ENCODE assay signal across 8 cellular contexts in the genomic region with DNA sequence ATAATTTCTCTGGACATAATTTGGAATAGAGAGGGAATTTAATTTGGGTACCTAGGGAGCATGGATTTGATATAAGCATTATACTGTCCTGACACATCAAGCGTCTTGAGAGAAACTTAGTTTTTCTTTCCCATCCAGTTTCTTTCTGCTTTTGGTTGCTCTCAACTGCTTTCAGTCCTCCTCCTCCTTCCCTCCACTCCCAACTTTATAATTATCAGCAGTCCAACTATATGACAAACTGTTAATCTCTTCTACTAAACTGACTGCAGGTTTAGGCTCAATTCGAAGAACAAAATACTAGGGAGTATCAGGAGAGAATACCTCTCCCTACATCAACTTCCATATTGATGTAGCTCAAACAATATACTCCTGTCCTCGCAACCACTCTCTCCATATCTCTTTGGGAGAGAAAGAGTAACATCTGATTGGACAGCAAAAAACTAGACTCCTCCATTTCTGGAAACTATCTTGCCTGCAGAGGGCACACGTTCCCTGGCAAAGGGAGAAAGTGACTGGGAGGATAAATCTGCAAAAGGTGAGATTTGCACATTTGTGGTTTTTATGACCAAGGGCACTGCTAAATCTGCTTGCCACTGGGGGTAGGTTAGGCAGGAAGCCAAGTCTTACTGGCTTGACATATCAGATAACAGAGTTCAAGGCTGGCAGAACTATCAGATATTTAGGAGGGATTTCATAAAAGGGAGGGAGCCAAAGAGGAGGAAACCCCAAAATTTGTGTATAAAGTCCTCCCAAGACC. TPM values are rescaled to one million over a fixed set of nuclear protein-coding genes. Genes with fewer than 3 reads are reported as not detected.
A peak's percentile ranks its signal among the peaks of the same experiment; 100 is the strongest.
DNase-seq lines count a peak whose midpoint lies in the region; ATAC-seq, FAIRE-seq and TF ChIP-seq lines count a peak whose summit lies in the region.

No MANE protein-coding gene starts in this region.

- no peaks in the 10 kb centered on the region for H3K36me3 ChIP-seq in OCI-LY7 (ENCODE audit: insufficient read depth, low read length)
- H3K36me3 ChIP-seq in left ventricle myocardium inferior, result no peaks in the 10 kb centered on the region
- H3K36me3 ChIP-seq in small intestine (ENCODE audit: control insufficient read depth in 2 of 2, insufficient read depth in 2 of 2, low read length in 2 of 2), result no peaks in the 10 kb centered on the region

- no peaks in the 10 kb centered on the region for H3K9me2 ChIP-seq in OCI-LY7 (ENCODE audit: insufficient read depth, low read length)

- H3K4me1 ChIP-seq in OCI-LY7 (ENCODE audit: insufficient read depth, low read length, poor library complexity, severe bottlenecking) (peaks cover 8% of the 10 kb centered on the region), left ventricle myocardium inferior (peaks cover 9% of the 10 kb centered on the region), small intestine (ENCODE audit: control insufficient read depth in 2 of 2, insufficient read depth in 1 of 2, low read depth in 1 of 2, low read length in 1 of 2) (no peaks in the 10 kb centered on the region)

- intact Hi-C loops in OCI-LY7 (cut with micrococcal nuclease; ENCODE audit: unreplicated experiment), result loop anchor here (1.0 to 5.0 kb wide), 4 partner anchors 39 to 621 kb away; no protein-coding TSS in a partner anchor
- intact Hi-C loops in left ventricle myocardium inferior (cut with micrococcal nuclease), result no loop called here

- CTCF ChIA-PET in OCI-LY7 (lab: Charles Lee; ENCODE audit: unreplicated experiment), result no interaction called here
- CTCF ChIA-PET in activated naive CD4-positive, alpha-beta T cell treated with anti-CD3 and anti-CD28 coated beads, Interleukin-2, amount 10 ng/mL, durations not matched to agents 7 days and 5 days (lab: Charles Lee), result no interaction called here

- no peak overlapping the region for H3K4me3 Mint-ChIP-seq in activated naive CD4-positive, alpha-beta T cell treated with anti-CD3 and anti-CD28 coated beads, Interleukin-2, amount 10 ng/mL, durations not matched to agents 7 days and 5 days

- POLR2A ChIA-PET in OCI-LY7 (lab: Charles Lee), result interaction anchor here (0.6 to 1.1 kb wide), 2 partner anchors 10 to 1297 kb away, joined by 3 read pairs; no protein-coding TSS in a partner anchor

- no TSS peak for BruUV-seq in OCI-LY7 (replicated peaks; lab: Mats Ljungman, UMichigan)

- no peaks in the 10 kb centered on the region for H4K20me1 ChIP-seq in OCI-LY7 (ENCODE audit: insufficient read depth, low read length)

- H3K27ac ChIP-seq in OCI-LY7 (ENCODE audit: low read depth, low read length, poor library complexity, severe bottlenecking) (no peak overlapping the region), left ventricle myocardium inferior (replicated peaks) (no peak overlapping the region), small intestine (ENCODE audit: low read depth in 1 of 2, low read length in 1 of 2) (no peak overlapping the region)

- WGBS in small intestine, 3 donors, result 33 to 41% (median 35%) methylated on average over 4 of the region's 4 CpGs

- no peaks in the 10 kb centered on the region for H3K36me3 Mint-ChIP-seq in activated naive CD4-positive, alpha-beta T cell treated with anti-CD3 and anti-CD28 coated beads, Interleukin-2, amount 10 ng/mL, durations not matched to agents 7 days and 5 days

- no peak for ATAC-seq in HG03025 (IDR thresholded peaks at IDR 0.05; ENCODE audit: low FRiP score, unreplicated experiment)

- FAIRE-seq in small intestine (lab: Jason Lieb, UNC), result no peak

- DNase-seq in NCI-H510A treated with DMSO at 0.1 percent for 48 hours (lab: John Stamatoyannopoulos, UW) (peak; percentile 32), NCI-H510A (lab: John Stamatoyannopoulos, UW) (no peak), HS-5 (ENCODE audit: low read depth) (peak; percentile 46), OCI-LY7 (ENCODE audit: low spot score) (peak; percentile 69), left ventricle myocardium inferior (no peak), small intestine (peak; percentile 49)
- peak; percentile 69 for DNase-seq in activated naive CD4-positive, alpha-beta T cell treated with anti-CD3 and anti-CD28 coated beads, Interleukin-2, amount 10 ng/mL, durations not matched to agents 7 days and 5 days

- peak overlapping the region; percentile 55; the same call in 1 of the 2 replicates for H2AFZ ChIP-seq in OCI-LY7 (ENCODE audit: low read length)

- H3K4me2 ChIP-seq in OCI-LY7 (ENCODE audit: low read length), result peak overlapping the region; percentile 57

- H3K4me3 ChIP-seq in OCI-LY7 (ENCODE audit: low read depth, low read length, poor library complexity, severe bottlenecking), result no peak overlapping the region
- no peak overlapping the region for H3K4me3 ChIP-seq in left ventricle myocardium inferior
- no peak overlapping the region for H3K4me3 ChIP-seq in small intestine (ENCODE audit: low read depth in 1 of 2, low read length in 2 of 2)

- no peaks in the 10 kb centered on the region for H3K79me2 ChIP-seq in OCI-LY7 (ENCODE audit: insufficient read depth, low read depth, low read length)

- TF ChIP-seq CTCF in OCI-LY7 (conservative IDR thresholded peaks at IDR 0.05; ENCODE audit: low read length), result peak; percentile 88
- TF ChIP-seq CTCF in left ventricle myocardium inferior (IDR thresholded peaks at IDR 0.05; ENCODE audit: borderline replicate concordance), result peak; percentile 58

- no peaks in the 10 kb centered on the region for H3K9me3 Mint-ChIP-seq in activated naive CD4-positive, alpha-beta T cell treated with anti-CD3 and anti-CD28 coated beads, Interleukin-2, amount 10 ng/mL, durations not matched to agents 7 days and 5 days

- no peaks in the 10 kb centered on the region for H3K27me3 Mint-ChIP-seq in activated naive CD4-positive, alpha-beta T cell treated with anti-CD3 and anti-CD28 coated beads, Interleukin-2, amount 10 ng/mL, durations not matched to agents 7 days and 5 days

- H3K27ac Mint-ChIP-seq in activated naive CD4-positive, alpha-beta T cell treated with anti-CD3 and anti-CD28 coated beads, Interleukin-2, amount 10 ng/mL, durations not matched to agents 7 days and 5 days, result no peak overlapping the region

- H3K9me3 ChIP-seq in OCI-LY7 (ENCODE audit: low read length), result no peaks in the 10 kb centered on the region
- no peaks in the 10 kb centered on the region for H3K9me3 ChIP-seq in left ventricle myocardium inferior (replicated peaks)
- H3K9me3 ChIP-seq in small intestine (ENCODE audit: control insufficient read depth, low read depth), result no peaks in the 10 kb centered on the region

- peaks cover 9% of the 10 kb centered on the region for H3K4me1 Mint-ChIP-seq in activated naive CD4-positive, alpha-beta T cell treated with anti-CD3 and anti-CD28 coated beads, Interleukin-2, amount 10 ng/mL, durations not matched to agents 7 days and 5 days

- H3K27me3 ChIP-seq in left ventricle myocardium inferior (ENCODE audit: low read depth) (no peaks in the 10 kb centered on the region), small intestine (ENCODE audit: control insufficient read depth in 2 of 2, insufficient read depth in 2 of 2, low read length in 2 of 2) (no peaks in the 10 kb centered on the region)

RNA-seq across cellular contexts. Expression of gene ICA1L, which starts 40.1 kb away (rescaled TPM):
- 3.8 and 5.2 TPM in 2 replicates for total RNA-seq in OCI-LY7 (2014; rRNA removed; shearing (Covaris generic))
- total RNA-seq in OCI-LY7 (2022) (11.1 and 12.0 TPM in 2 replicates), left ventricle myocardium inferior (6.5 TPM)
- 1 to 10 TPM in 1 of 3 donors, under 1 TPM in 2; under 0.01 to 1.1 (median 0.27) TPM for polyA plus RNA-seq in small intestine

Comparison
In these comparisons a context has a peak if more than half of its experiments do, and no peak if none do; other contexts are left out.
1. DNase-seq: peak in NCI-H510A treated with DMSO at 0.1 percent for 48 hours (single experiment), HS-5 (single experiment), OCI-LY7 (single experiment), activated naive CD4-positive, alpha-beta T cell treated with anti-CD3 and anti-CD28 coated beads, Interleukin-2, amount 10 ng/mL, durations not matched to agents 7 days and 5 days (single experiment) and small intestine (single experiment); none in NCI-H510A (single experiment) and left ventricle myocardium inferior (single experiment).